In genomic region chr19:37982655-37983054, GRCh38 we compare ENCODE assay signal across 19 cellular contexts.
"Had no signal": no experiment of that assay in that cellular context is flagged by ENCODE, and none has a peak within 500 bp of the region (broad histone marks: within the 10 kb centered on the region; RNA-seq: fewer than 3 reads in every experiment).

No MANE protein-coding gene starts in this region.

- H3K4me3 Mint-ChIP-seq: activated CD8-positive, alpha-beta T cell treated with anti-CD3 and anti-CD28 coated beads, Interleukin-2, amount 10 ng/mL, durations not matched to agents 7 days and 5 days; activated naive CD4-positive, alpha-beta T cell treated with anti-CD3 and anti-CD28 coated beads for 36 hours; activated T-helper 1 cell treated with anti-CD3 and anti-CD28 coated beads, Interleukin-12 subunit alpha, Interleukin-12 subunit beta, Interleukin-2, Interleukin-4 antibody, amounts not matched to agents 30 ng/mL and 10 ng/mL and 1 ng/mL, durations not matched to agents 14 hours and 24 hours and 36 hours; naive thymus-derived CD8-positive, alpha-beta T cell; stimulated activated effector memory CD8-positive, alpha-beta T cell treated with anti-CD3 and anti-CD28 coated beads, Interleukin-12 subunit alpha, Interleukin-12 subunit beta, amount 100 ng/mL, for 72 hours; T-cell had no signal

- H3K36me3 Mint-ChIP-seq: naive thymus-derived CD8-positive, alpha-beta T cell; stimulated activated effector memory CD8-positive, alpha-beta T cell treated with anti-CD3 and anti-CD28 coated beads, Interleukin-12 subunit alpha, Interleukin-12 subunit beta, amount 100 ng/mL, for 72 hours; T-cell had no signal

- DNase-seq: activated CD4-positive, alpha-beta T cell treated with anti-CD3 and anti-CD28 coated beads for 48 hours; activated CD8-positive, alpha-beta memory T cell treated with anti-CD3 and anti-CD28 coated beads, Interleukin-2, amount 50 U/mL, for 48 hours; activated CD8-positive, alpha-beta T cell treated with anti-CD3 and anti-CD28 coated beads, Interleukin-2, amount 10 ng/mL, durations not matched to agents 7 days and 5 days; activated naive CD4-positive, alpha-beta T cell treated with anti-CD3 and anti-CD28 coated beads for 36 hours; central memory CD4-positive, alpha-beta T cell; cortex of kidney; effector memory CD4-positive, alpha-beta T cell; hypothalamus; midbrain; naive thymus-derived CD8-positive, alpha-beta T cell; right cardiac atrium; T-cell; T1000; WERI-Rb-1 had no signal

- ATAC-seq: activated CD8-positive, alpha-beta T cell treated with anti-CD3 and anti-CD28 coated beads, Interleukin-2, amount 10 ng/mL, durations not matched to agents 7 days and 5 days; naive thymus-derived CD8-positive, alpha-beta T cell; right cardiac atrium; stimulated activated effector memory CD8-positive, alpha-beta T cell treated with anti-CD3 and anti-CD28 coated beads, Interleukin-12 subunit alpha, Interleukin-12 subunit beta, amount 100 ng/mL, for 72 hours; T-cell had no signal

- H3K9me3 Mint-ChIP-seq: activated naive CD4-positive, alpha-beta T cell treated with anti-CD3 and anti-CD28 coated beads for 36 hours; activated T-helper 1 cell treated with anti-CD3 and anti-CD28 coated beads, Interleukin-12 subunit alpha, Interleukin-12 subunit beta, Interleukin-2, Interleukin-4 antibody, amounts not matched to agents 30 ng/mL and 10 ng/mL and 1 ng/mL, durations not matched to agents 14 hours and 24 hours and 36 hours; naive thymus-derived CD8-positive, alpha-beta T cell; stimulated activated effector memory CD8-positive, alpha-beta T cell treated with anti-CD3 and anti-CD28 coated beads, Interleukin-12 subunit alpha, Interleukin-12 subunit beta, amount 100 ng/mL, for 72 hours; T-cell had no signal

- H3K27ac ChIP-seq: neutrophil, upper lobe of right lung, WERI-Rb-1 had no signal

- H3K36me3 ChIP-seq: neutrophil, upper lobe of right lung, WERI-Rb-1 had no signal

- H3K27me3 Mint-ChIP-seq: naive thymus-derived CD8-positive, alpha-beta T cell; T-cell had no signal

- H3K9me3 ChIP-seq: neutrophil, upper lobe of right lung had no signal

- H3K27ac Mint-ChIP-seq: activated CD8-positive, alpha-beta T cell treated with anti-CD3 and anti-CD28 coated beads, Interleukin-2, amount 10 ng/mL, durations not matched to agents 7 days and 5 days; activated naive CD4-positive, alpha-beta T cell treated with anti-CD3 and anti-CD28 coated beads for 36 hours; activated T-helper 1 cell treated with anti-CD3 and anti-CD28 coated beads, Interleukin-12 subunit alpha, Interleukin-12 subunit beta, Interleukin-2, Interleukin-4 antibody, amounts not matched to agents 30 ng/mL and 10 ng/mL and 1 ng/mL, durations not matched to agents 14 hours and 24 hours and 36 hours; stimulated activated effector memory CD8-positive, alpha-beta T cell treated with anti-CD3 and anti-CD28 coated beads, Interleukin-12 subunit alpha, Interleukin-12 subunit beta, amount 100 ng/mL, for 72 hours; T-cell had no signal

- H3K4me3 ChIP-seq: smooth muscle cell, upper lobe of right lung had no signal

- H3K27me3 ChIP-seq: neutrophil, upper lobe of right lung had no signal
